ENCODE assay signal across 20 cellular contexts in the genomic region with DNA sequence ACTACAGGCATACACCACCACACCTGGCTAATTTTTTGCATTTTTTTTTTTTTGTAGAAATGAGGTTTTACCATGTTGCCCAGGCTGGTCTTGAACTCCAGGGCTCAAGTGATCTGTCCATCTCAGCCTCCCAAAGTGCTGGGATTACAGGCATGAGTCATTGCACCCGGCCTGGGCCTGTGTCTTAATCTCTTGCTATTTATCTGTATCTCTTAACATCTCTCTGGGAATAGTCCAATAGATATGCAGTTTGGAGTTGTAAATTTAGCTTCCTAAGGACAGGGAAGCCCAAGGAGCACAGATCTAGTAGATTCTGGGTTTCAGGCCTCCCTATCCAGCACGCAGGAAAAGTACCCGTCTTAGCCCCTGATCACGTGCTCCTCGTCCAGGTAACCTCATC. TPM values are rescaled to one million over a fixed set of nuclear protein-coding genes. Genes with fewer than 3 reads are reported as not detected.
DNase-seq lines count a peak whose midpoint lies in the region; ATAC-seq and TF ChIP-seq lines count a peak whose summit lies in the region.
"Had no signal": no experiment of that assay in that cellular context is flagged by ENCODE, and none has a peak within 500 bp of the region (broad histone marks: within the 10 kb centered on the region; RNA-seq: fewer than 3 reads in every experiment).

No MANE protein-coding gene starts in this region.

- H3K4me2 ChIP-seq in trophoblast cell (ENCODE audit: low read length) (no peak overlapping the region), GM23338 (no peak overlapping the region)
- H3K4me2 ChIP-seq: A549; BLaER1 treated with 17β-estradiol and CSF1 and Interleukin-3, amounts not matched to agents 10 nM and 100 nM had no signal

- no peak overlapping the region for H3K27ac ChIP-seq in trophoblast cell (ENCODE audit: low read depth, low read length)
- H3K27ac ChIP-seq in GM23338 (ENCODE audit: low read depth), result no peak overlapping the region
- H3K27ac ChIP-seq: 22Rv1; A549; BLaER1 treated with 17β-estradiol and CSF1 and Interleukin-3, amounts not matched to agents 10 nM and 100 nM had no signal

- no peak overlapping the region for H4K12ac ChIP-seq in trophoblast cell (ENCODE audit: low read depth, low read length)

- H4K91ac ChIP-seq in trophoblast cell (ENCODE audit: low read depth, low read length), result no peak overlapping the region

- peaks cover 2 to 7% of the 10 kb centered on the region in 2 experiments for H3K4me1 ChIP-seq in trophoblast cell (ENCODE audit: control insufficient read depth in 1 of 2, insufficient read depth in 2 of 2, low read length in 2 of 2)
- peaks cover 24% of the 10 kb centered on the region for H3K4me1 ChIP-seq in GM23338 (ENCODE audit: insufficient read depth)
- H3K4me1 ChIP-seq: BE2C; BLaER1 treated with 17β-estradiol and CSF1 and Interleukin-3, amounts not matched to agents 10 nM and 100 nM had no signal

- H2AK5ac ChIP-seq in trophoblast cell (ENCODE audit: low read length), result no peak overlapping the region

- no peak overlapping the region for H2AFZ ChIP-seq in trophoblast cell (ENCODE audit: insufficient read depth, low read length, poor library complexity)
- no peak overlapping the region for H2AFZ ChIP-seq in GM23338

- H3K14ac ChIP-seq in trophoblast cell (ENCODE audit: low read length), result no peak overlapping the region

- H4K20me1 ChIP-seq in GM23338 (replicated peaks; ENCODE audit: insufficient read depth), result no peaks in the 10 kb centered on the region
- H4K20me1 ChIP-seq: BLaER1 treated with 17β-estradiol and CSF1 and Interleukin-3, amounts not matched to agents 10 nM and 100 nM had no signal

- no peak overlapping the region for H3K4ac ChIP-seq in trophoblast cell (ENCODE audit: low read depth, low read length)

- H3F3A ChIP-seq in GM23338 (replicated peaks; ENCODE audit: low read depth), result no peaks in the 10 kb centered on the region

- no peak overlapping the region for H3K27ac Mint-ChIP-seq in GM23338
- H3K27ac Mint-ChIP-seq: CD14-positive monocyte; CD4-positive, alpha-beta T cell had no signal

- no peaks in the 10 kb centered on the region for H3K79me1 ChIP-seq in trophoblast cell (ENCODE audit: low read length)

- peaks cover 3% of the 10 kb centered on the region for H3K9me3 ChIP-seq in trophoblast cell (ENCODE audit: insufficient read depth, low read depth, low read length)
- H3K9me3 ChIP-seq: A549, BE2C had no signal

- 0 out of 2 replicates have a peak, but pooled peaks cover 5% of the 10 kb centered on the region for H3K9me2 ChIP-seq in GM23338 (ENCODE audit: insufficient read depth)

- WGBS in trophoblast cell (ENCODE audit: extremely low coverage, insufficient coverage, insufficient read length), result no CpG with 5 or more reads among the region's 5 CpGs

- TF ChIP-seq CTCF in fibroblast of villous mesenchyme (IDR thresholded peaks at IDR 0.05; ENCODE audit: insufficient read depth, low read depth, low read length) (no peak), GM23338 (conservative IDR thresholded peaks at IDR 0.05; ENCODE audit: low read depth in 2 of 2) (no peak)

- no peak for ATAC-seq in GM23338
- ATAC-seq: A549 had no signal

- H3K36me3 ChIP-seq in trophoblast cell (ENCODE audit: control insufficient read depth in 1 of 2, insufficient read depth in 2 of 2, low read length in 2 of 2) (no peaks in the 10 kb centered on the region), GM23338 (ENCODE audit: insufficient read depth) (no peaks in the 10 kb centered on the region)
- H3K36me3 ChIP-seq: BE2C had no signal

- H3K9ac ChIP-seq in trophoblast cell (ENCODE audit: low read length), result no peak overlapping the region
- H3K9ac ChIP-seq: BLaER1 treated with 17β-estradiol and CSF1 and Interleukin-3, amounts not matched to agents 10 nM and 100 nM had no signal

- no peak overlapping the region for H2BK12ac ChIP-seq in trophoblast cell (ENCODE audit: low read length)

- H3K4me1 Mint-ChIP-seq in GM23338, result peaks cover 15% of the 10 kb centered on the region
- H3K4me1 Mint-ChIP-seq: CD14-positive monocyte; CD8-positive, alpha-beta memory T cell had no signal

- no peaks in the 10 kb centered on the region; the same call in 1 of the 3 replicates for H3K36me3 Mint-ChIP-seq in GM23338 (ENCODE audit: low read depth)
- H3K36me3 Mint-ChIP-seq: CD8-positive, alpha-beta memory T cell had no signal

- H3K23ac ChIP-seq in trophoblast cell (ENCODE audit: low read length), result no peak overlapping the region

- H3K79me2 ChIP-seq in trophoblast cell (ENCODE audit: control insufficient read depth, insufficient read depth, low read length, poor library complexity) (no peaks in the 10 kb centered on the region), GM23338 (replicated peaks; ENCODE audit: insufficient read depth) (no peaks in the 10 kb centered on the region)

- peak; percentile 10 for DNase-seq in activated CD8-positive, alpha-beta memory T cell treated with anti-CD3 and anti-CD28 coated beads, Interleukin-2, amount 50 U/mL, for 48 hours
- DNase-seq in activated CD8-positive, alpha-beta memory T cell treated with anti-CD3 and anti-CD28 coated beads, Interleukin-2, amount 50 U/mL, for 4 hours, result no peak
- peak; percentile 51 for DNase-seq in fibroblast of villous mesenchyme (ENCODE audit: low read depth)
- DNase-seq in trophoblast cell, result peak; percentile 39 to 45
- no peak for DNase-seq in GM23338 (ENCODE audit: low spot score)
- no peak for DNase-seq in A172 (ENCODE audit: low spot score)
- DNase-seq: ACHN; AML-193; BE2C; CD4-positive, alpha-beta T cell; CD8-positive, alpha-beta memory T cell; DMS 273 treated with DMSO at 0.1 percent for 48 hours; DMS79; GF-D8; H7; HCEC 1CT had no signal

- H3K27me3 ChIP-seq in trophoblast cell (ENCODE audit: insufficient read depth, low read length), result no peaks in the 10 kb centered on the region
- H3K27me3 ChIP-seq in GM23338 (ENCODE audit: insufficient read depth), result no peaks in the 10 kb centered on the region
- H3K27me3 ChIP-seq: BE2C; BLaER1 treated with 17β-estradiol and CSF1 and Interleukin-3, amounts not matched to agents 10 nM and 100 nM had no signal

- no peak overlapping the region for H3K18ac ChIP-seq in trophoblast cell (ENCODE audit: low read length)

- H4K8ac ChIP-seq in trophoblast cell (ENCODE audit: low read depth, low read length), result no peak overlapping the region

- H3K4me3 Mint-ChIP-seq in GM23338, result no peak overlapping the region
- H3K4me3 Mint-ChIP-seq: CD14-positive monocyte; CD4-positive, alpha-beta T cell; CD8-positive, alpha-beta memory T cell had no signal

- peaks cover 4% of the 10 kb centered on the region for H3K27me3 Mint-ChIP-seq in GM23338 (ENCODE audit: insufficient read depth, low read depth, poor library complexity)
- H3K27me3 Mint-ChIP-seq: CD4-positive, alpha-beta T cell had no signal

- H2BK5ac ChIP-seq in trophoblast cell (ENCODE audit: low read depth, low read length, poor library complexity), result no peak overlapping the region

- no peak overlapping the region for H2BK120ac ChIP-seq in trophoblast cell (ENCODE audit: insufficient read depth, low read length, poor library complexity)

- H3K4me3 ChIP-seq in fibroblast of villous mesenchyme (ENCODE audit: low read depth, low read length) (no peak overlapping the region), trophoblast cell (ENCODE audit: low read depth, low read length) (no peak overlapping the region), GM23338 (no peak overlapping the region)
- H3K4me3 ChIP-seq: A549; BLaER1 treated with 17β-estradiol and CSF1 and Interleukin-3, amounts not matched to agents 10 nM and 100 nM had no signal

- no peaks in the 10 kb centered on the region; the same call in 2 of the 3 replicates for H3K9me3 Mint-ChIP-seq in GM23338
- H3K9me3 Mint-ChIP-seq: CD4-positive, alpha-beta T cell; CD8-positive, alpha-beta memory T cell had no signal

RNA-seq across cellular contexts. Expression of a gene that starts 12.5 kb away (rescaled TPM):
- 31.6 and 61.7 TPM in 2 replicates for total RNA-seq in fibroblast of villous mesenchyme
- 13.2 and 13.3 TPM in 2 replicates for polyA plus RNA-seq in trophoblast cell (2013)
- total RNA-seq in GM23338 (2014; rRNA removed; shearing (Covaris generic)), result 41.2 and 42.0 TPM in 2 replicates
- 23.2 and 23.8 TPM in 2 replicates for polyA plus RNA-seq in GM23338 (2016; fragmentation: Nextera tagmentation; extraction: Ambion mirVana)
- 26.7 and 32.5 TPM in 2 replicates for total RNA-seq in A172 (2014; rRNA removed; shearing (Covaris generic))
- polyA plus RNA-seq: CD8-positive, alpha-beta memory T cell had no signal

Comparison
In these comparisons a context has a peak if more than half of its experiments do, and no peak if none do; other contexts are left out.
1. DNase-seq: peak in activated CD8-positive, alpha-beta memory T cell treated with anti-CD3 and anti-CD28 coated beads, Interleukin-2, amount 50 U/mL, for 48 hours (single experiment), fibroblast of villous mesenchyme (single experiment) and trophoblast cell (2 of 2); none in activated CD8-positive, alpha-beta memory T cell treated with anti-CD3 and anti-CD28 coated beads, Interleukin-2, amount 50 U/mL, for 4 hours (single experiment), GM23338 (single experiment) and A172 (single experiment).